ENCODE assay signal across 1 cellular context in the genomic region with DNA sequence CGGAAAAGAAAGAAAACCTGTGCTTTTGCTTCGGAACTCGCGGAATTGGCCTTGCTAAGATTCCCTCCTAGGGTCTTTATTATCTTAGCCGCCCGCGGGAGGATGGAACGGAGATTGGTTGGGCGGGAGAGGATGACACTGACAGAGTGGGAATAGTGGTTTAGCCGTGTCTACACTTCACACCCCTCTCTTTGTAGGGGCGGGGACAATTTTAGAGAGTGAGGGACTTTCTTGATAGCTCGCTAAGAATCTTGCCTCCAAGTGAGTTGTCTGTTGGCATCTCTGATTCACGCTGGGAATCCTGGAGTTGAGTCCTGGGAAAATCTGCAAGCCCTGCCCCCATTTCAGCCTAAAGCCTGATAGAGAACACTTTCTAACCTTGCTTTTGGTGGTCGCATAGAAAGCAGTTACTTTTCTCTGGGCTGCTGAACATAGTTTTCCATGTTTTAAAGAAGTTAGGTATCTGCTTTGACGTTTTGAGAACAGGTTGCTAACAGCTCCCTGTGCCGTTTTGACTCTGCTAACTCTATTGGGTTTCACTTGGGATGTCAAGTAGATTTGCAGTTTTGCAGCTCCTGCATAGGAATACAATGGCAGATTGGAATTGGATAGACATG.
A peak's percentile ranks its signal among the peaks of the same experiment; 100 is the strongest.
TF ChIP-seq lines count a peak whose summit lies in the region.

No MANE protein-coding gene starts in this region.

TF ChIP-seq in HepG2, 621 proteins besides CTCF, POLR2A, EP300 and RAD21 (continued from another document and continues in another):
- TF ChIP-seq, protein P1, sequence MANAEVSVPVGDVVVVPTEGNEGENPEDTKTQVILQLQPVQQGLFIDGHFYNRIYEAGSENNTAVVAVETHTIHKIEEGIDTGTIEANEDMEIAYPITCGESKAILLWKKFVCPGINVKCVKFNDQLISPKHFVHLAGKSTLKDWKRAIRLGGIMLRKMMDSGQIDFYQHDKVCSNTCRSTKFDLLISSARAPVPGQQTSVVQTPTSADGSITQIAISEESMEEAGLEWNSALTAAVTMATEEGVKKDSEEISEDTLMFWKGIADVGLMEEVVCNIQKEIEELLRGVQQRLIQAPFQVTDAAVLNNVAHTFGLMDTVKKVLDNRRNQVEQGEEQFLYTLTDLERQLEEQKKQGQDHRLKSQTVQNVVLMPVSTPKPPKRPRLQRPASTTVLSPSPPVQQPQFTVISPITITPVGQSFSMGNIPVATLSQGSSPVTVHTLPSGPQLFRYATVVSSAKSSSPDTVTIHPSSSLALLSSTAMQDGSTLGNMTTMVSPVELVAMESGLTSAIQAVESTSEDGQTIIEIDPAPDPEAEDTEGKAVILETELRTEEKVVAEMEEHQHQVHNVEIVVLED (CRISPR knock-in tag; IDR thresholded peaks at IDR 0.05; ENCODE audit: borderline replicate concordance) = no peak
- 0 out of 2 replicates have a peak, but pooled peaks have one; percentile 17 for TF ChIP-seq KDM4B (CRISPR knock-in tag; IDR thresholded peaks at IDR 0.05)
- TF ChIP-seq MTA3 (CRISPR knock-in tag; IDR thresholded peaks at IDR 0.05) = no peak
- TF ChIP-seq ZNF83 (CRISPR knock-in tag; IDR thresholded peaks at IDR 0.05; ENCODE audit: borderline replicate concordance) = no peak
- no peak for TF ChIP-seq ZNF343 (CRISPR knock-in tag; IDR thresholded peaks at IDR 0.05)
- no peak for TF ChIP-seq ZNF251 (CRISPR knock-in tag; IDR thresholded peaks at IDR 0.05)
- no peak for TF ChIP-seq ZNF138 (CRISPR knock-in tag; IDR thresholded peaks at IDR 0.05; ENCODE audit: low read depth)
- TF ChIP-seq ZNF484 (CRISPR knock-in tag; IDR thresholded peaks at IDR 0.05; ENCODE audit: borderline replicate concordance, low read depth) = no peak
- 0 out of 2 replicates have a peak, but pooled peaks have one; percentile 4 for TF ChIP-seq ZNF761 (CRISPR knock-in tag; conservative IDR thresholded peaks at IDR 0.05)
- TF ChIP-seq BCLAF1 (IDR thresholded peaks at IDR 0.05) = no peak
- 0 out of 2 replicates have a peak, but pooled peaks have one; percentile 13 for TF ChIP-seq ZNF674 (CRISPR knock-in tag; IDR thresholded peaks at IDR 0.05; ENCODE audit: low read depth)
- TF ChIP-seq, protein P2, sequence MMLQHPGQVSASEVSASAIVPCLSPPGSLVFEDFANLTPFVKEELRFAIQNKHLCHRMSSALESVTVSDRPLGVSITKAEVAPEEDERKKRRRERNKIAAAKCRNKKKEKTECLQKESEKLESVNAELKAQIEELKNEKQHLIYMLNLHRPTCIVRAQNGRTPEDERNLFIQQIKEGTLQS (CRISPR knock-in tag; IDR thresholded peaks at IDR 0.05) = no peak
- no peak for TF ChIP-seq CCAR2 (optimal IDR thresholded peaks at IDR 0.05; ENCODE audit: low read depth, low read length)
- 0 out of 2 replicates have a peak, but pooled peaks have one; percentile 14 for TF ChIP-seq ZNF782 (CRISPR knock-in tag; IDR thresholded peaks at IDR 0.05; ENCODE audit: borderline replicate concordance)
- no peak for TF ChIP-seq RFX1 (IDR thresholded peaks at IDR 0.05)
- TF ChIP-seq BATF2 (CRISPR knock-in tag; IDR thresholded peaks at IDR 0.05) = no peak
- no peak for TF ChIP-seq ZIK1 (CRISPR knock-in tag; IDR thresholded peaks at IDR 0.05; ENCODE audit: borderline replicate concordance, low read depth)
- no peak for TF ChIP-seq FLYWCH1 (CRISPR knock-in tag; IDR thresholded peaks at IDR 0.05)
- TF ChIP-seq MEIS2 (CRISPR knock-in tag; IDR thresholded peaks at IDR 0.05) = no peak
- TF ChIP-seq DPF2 (CRISPR knock-in tag; IDR thresholded peaks at IDR 0.05; ENCODE audit: borderline replicate concordance, low read depth) = no peak
- TF ChIP-seq FIP1L1 (IDR thresholded peaks at IDR 0.05; ENCODE audit: borderline replicate concordance, insufficient read depth, low read depth, low read length) = no peak
- TF ChIP-seq, protein P3, sequence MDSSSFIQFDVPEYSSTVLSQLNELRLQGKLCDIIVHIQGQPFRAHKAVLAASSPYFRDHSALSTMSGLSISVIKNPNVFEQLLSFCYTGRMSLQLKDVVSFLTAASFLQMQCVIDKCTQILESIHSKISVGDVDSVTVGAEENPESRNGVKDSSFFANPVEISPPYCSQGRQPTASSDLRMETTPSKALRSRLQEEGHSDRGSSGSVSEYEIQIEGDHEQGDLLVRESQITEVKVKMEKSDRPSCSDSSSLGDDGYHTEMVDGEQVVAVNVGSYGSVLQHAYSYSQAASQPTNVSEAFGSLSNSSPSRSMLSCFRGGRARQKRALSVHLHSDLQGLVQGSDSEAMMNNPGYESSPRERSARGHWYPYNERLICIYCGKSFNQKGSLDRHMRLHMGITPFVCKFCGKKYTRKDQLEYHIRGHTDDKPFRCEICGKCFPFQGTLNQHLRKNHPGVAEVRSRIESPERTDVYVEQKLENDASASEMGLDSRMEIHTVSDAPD (CRISPR knock-in tag; IDR thresholded peaks at IDR 0.05) = 0 out of 2 replicates have a peak, but pooled peaks have one; percentile 34
- no peak for TF ChIP-seq BHLHE40 (IDR thresholded peaks at IDR 0.05; ENCODE audit: low read length)
- no peak for TF ChIP-seq ZFP36 (IDR thresholded peaks at IDR 0.05; ENCODE audit: borderline replicate concordance, low read depth, low read length, partially characterized antibody)
- no peak for TF ChIP-seq TFDP2 (CRISPR knock-in tag; IDR thresholded peaks at IDR 0.05)
- no peak for TF ChIP-seq KDM6A (CRISPR knock-in tag; IDR thresholded peaks at IDR 0.05; ENCODE audit: low read depth)
- no peak for TF ChIP-seq ZNF687 (CRISPR knock-in tag; IDR thresholded peaks at IDR 0.05)
- TF ChIP-seq ZNF142 (CRISPR knock-in tag; IDR thresholded peaks at IDR 0.05) = peak; percentile 16; the same call in 1 of the 2 replicates
- TF ChIP-seq TBX2 (CRISPR knock-in tag; IDR thresholded peaks at IDR 0.05; ENCODE audit: borderline replicate concordance) = no peak
- no peak for TF ChIP-seq MAZ (IDR thresholded peaks at IDR 0.05; ENCODE audit: borderline replicate concordance, low read depth, low read length)
- no peak for TF ChIP-seq MAZ (CRISPR knock-in tag; IDR thresholded peaks at IDR 0.05; ENCODE audit: low read depth)
- TF ChIP-seq TCF12 (IDR thresholded peaks at IDR 0.05) = no peak
- TF ChIP-seq TCF12 (CRISPR knock-in tag; IDR thresholded peaks at IDR 0.05) = no peak
- no peak for TF ChIP-seq ZNF232 (CRISPR knock-in tag; IDR thresholded peaks at IDR 0.05; ENCODE audit: borderline replicate concordance)
- TF ChIP-seq ZNF383 (CRISPR knock-in tag; IDR thresholded peaks at IDR 0.05; ENCODE audit: borderline replicate concordance) = no peak
- no peak for TF ChIP-seq ZZZ3 (CRISPR knock-in tag; IDR thresholded peaks at IDR 0.05; ENCODE audit: borderline replicate concordance)
- TF ChIP-seq TOPORS (CRISPR knock-in tag; IDR thresholded peaks at IDR 0.05) = no peak
- TF ChIP-seq E2F2 (CRISPR knock-in tag; IDR thresholded peaks at IDR 0.05; ENCODE audit: borderline replicate concordance) = no peak
- no peak for TF ChIP-seq ZNF567 (CRISPR knock-in tag; IDR thresholded peaks at IDR 0.05; ENCODE audit: borderline replicate concordance)
